Comparison of ENCODE assay signal across 1 cellular context in genomic region chr1:15153842-15154479, GRCh38.
TF ChIP-seq lines count a peak whose summit lies in the region.

No MANE protein-coding gene starts in this region.

TF ChIP-seq in HCT116, 20 proteins besides CTCF, POLR2A, EP300 and RAD21 (continued from another document):
- TF ChIP-seq, protein P1, sequence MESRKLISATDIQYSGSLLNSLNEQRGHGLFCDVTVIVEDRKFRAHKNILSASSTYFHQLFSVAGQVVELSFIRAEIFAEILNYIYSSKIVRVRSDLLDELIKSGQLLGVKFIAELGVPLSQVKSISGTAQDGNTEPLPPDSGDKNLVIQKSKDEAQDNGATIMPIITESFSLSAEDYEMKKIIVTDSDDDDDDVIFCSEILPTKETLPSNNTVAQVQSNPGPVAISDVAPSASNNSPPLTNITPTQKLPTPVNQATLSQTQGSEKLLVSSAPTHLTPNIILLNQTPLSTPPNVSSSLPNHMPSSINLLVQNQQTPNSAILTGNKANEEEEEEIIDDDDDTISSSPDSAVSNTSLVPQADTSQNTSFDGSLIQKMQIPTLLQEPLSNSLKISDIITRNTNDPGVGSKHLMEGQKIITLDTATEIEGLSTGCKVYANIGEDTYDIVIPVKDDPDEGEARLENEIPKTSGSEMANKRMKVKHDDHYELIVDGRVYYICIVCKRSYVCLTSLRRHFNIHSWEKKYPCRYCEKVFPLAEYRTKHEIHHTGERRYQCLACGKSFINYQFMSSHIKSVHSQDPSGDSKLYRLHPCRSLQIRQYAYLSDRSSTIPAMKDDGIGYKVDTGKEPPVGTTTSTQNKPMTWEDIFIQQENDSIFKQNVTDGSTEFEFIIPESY (IDR thresholded peaks at IDR 0.05; ENCODE audit: extremely low read depth, insufficient replicate concordance, low read length), result no peak
- TF ChIP-seq ELF1 (IDR thresholded peaks at IDR 0.05; ENCODE audit: borderline replicate concordance, low read depth) (no peak), SRF (IDR thresholded peaks at IDR 0.05; ENCODE audit: low read depth) (no peak), ZFX (IDR thresholded peaks at IDR 0.05) (peak; percentile 59), ATF3 (IDR thresholded peaks at IDR 0.05) (no peak), TCF7L2 (IDR thresholded peaks at IDR 0.05; ENCODE audit: borderline replicate concordance, extremely low read depth, insufficient read depth, insufficient read length) (no peak), SIN3A (IDR thresholded peaks at IDR 0.05; ENCODE audit: low read depth) (no peak), EZH2phosphoT487 (IDR thresholded peaks at IDR 0.05; ENCODE audit: borderline replicate concordance) (no peak), ZNF274 (IDR thresholded peaks at IDR 0.05; ENCODE audit: low read depth, low read length) (no peak), CEBPB (IDR thresholded peaks at IDR 0.05; ENCODE audit: low read depth) (no peak), EGR1 (IDR thresholded peaks at IDR 0.05; ENCODE audit: low read depth) (no peak), POLR2AphosphoS5 (IDR thresholded peaks at IDR 0.05; ENCODE audit: low read depth, low read length) (no peak), EZH2 (IDR thresholded peaks at IDR 0.05) (no peak), YY1 (IDR thresholded peaks at IDR 0.05; ENCODE audit: extremely low read depth, insufficient replicate concordance, low read depth, low read length) (peak; percentile 13), FOSL1 (IDR thresholded peaks at IDR 0.05; ENCODE audit: low read depth) (no peak), CBX3 (IDR thresholded peaks at IDR 0.05; ENCODE audit: low read depth) (no peak; the same call in 1 of the 2 replicates), JUND (IDR thresholded peaks at IDR 0.05) (no peak), SP1 (IDR thresholded peaks at IDR 0.05; ENCODE audit: low read depth) (no peak)
- TF ChIP-seq, protein P2, sequence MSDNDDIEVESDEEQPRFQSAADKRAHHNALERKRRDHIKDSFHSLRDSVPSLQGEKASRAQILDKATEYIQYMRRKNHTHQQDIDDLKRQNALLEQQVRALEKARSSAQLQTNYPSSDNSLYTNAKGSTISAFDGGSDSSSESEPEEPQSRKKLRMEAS (IDR thresholded peaks at IDR 0.05), result peak; percentile 73
